In genomic region chr15:70435369-70435768, GRCh38 we compare ENCODE assay signal across 13 cellular contexts.
DNase-seq lines count a peak whose midpoint lies in the region; ATAC-seq and TF ChIP-seq lines count a peak whose summit lies in the region.
"Had no signal": no experiment of that assay in that cellular context is flagged by ENCODE, and none has a peak within 500 bp of the region (broad histone marks: within the 10 kb centered on the region; RNA-seq: fewer than 3 reads in every experiment).

No MANE protein-coding gene starts in this region.

- peak overlapping the region; percentile 32 for H2AFZ ChIP-seq in MM.1S (ENCODE audit: low read length)

- 89 to 90% methylated on average over 2 to 3 of the region's 3 CpGs for WGBS in endodermal cell (ENCODE audit: insufficient coverage in 1 of 2, insufficient read length in 1 of 2), 2 experiments

- no peak overlapping the region for H3K4me3 Mint-ChIP-seq in endodermal cell
- H3K4me3 Mint-ChIP-seq: natural killer cell treated with Interleukin-12 subunit alpha and Interleukin-12 subunit beta and Interleukin-15 and Interleukin-18, amount 100 ng/mL, for 72 hours had no signal

- in situ Hi-C loops in brain microvascular endothelial cell (cut with HindIII; ENCODE audit: low pct_ligation_motif_present, low sequenced_read_pairs), result no loop called here

- intact Hi-C loops in sciatic nerve (cut with DNase I), result no loop called here

- peak; percentile 51 for ATAC-seq in GM21381 (IDR thresholded peaks at IDR 0.05; ENCODE audit: unreplicated experiment)
- no peak for ATAC-seq in sciatic nerve
- ATAC-seq: natural killer cell treated with Interleukin-12 subunit alpha and Interleukin-12 subunit beta and Interleukin-15 and Interleukin-18, amount 100 ng/mL, for 72 hours had no signal

- H3K9me3 ChIP-seq in MM.1S (replicated peaks; ENCODE audit: insufficient read depth, low read length) (no peaks in the 10 kb centered on the region), endodermal cell (ENCODE audit: control insufficient read depth, low read length) (no peaks in the 10 kb centered on the region)

- peaks cover 25% of the 10 kb centered on the region for H3K4me1 Mint-ChIP-seq in endodermal cell

- H3K27me3 Mint-ChIP-seq in endodermal cell (ENCODE audit: insufficient read depth), result peaks cover 5% of the 10 kb centered on the region

- no peaks in the 10 kb centered on the region for H3K27me3 ChIP-seq in MM.1S (replicated peaks; ENCODE audit: insufficient read depth, low read length)
- no peaks in the 10 kb centered on the region for H3K27me3 ChIP-seq in endodermal cell (ENCODE audit: control insufficient read depth, insufficient read depth, low read length, poor library complexity, severe bottlenecking)
- peaks cover 21% of the 10 kb centered on the region for H3K27me3 ChIP-seq in brain microvascular endothelial cell (replicated peaks)

- H3K4me1 ChIP-seq in MM.1S (ENCODE audit: low read length) (peaks cover 42% of the 10 kb centered on the region), endodermal cell (ENCODE audit: control insufficient read depth, insufficient read depth, low read length) (peaks cover 4% of the 10 kb centered on the region)

- TF ChIP-seq CTCF in GM12865 (IDR thresholded peaks at IDR 0.05; ENCODE audit: insufficient read depth, low read depth, low read length, missing control alignments) (no peak), MM.1S (IDR thresholded peaks at IDR 0.05; ENCODE audit: low read length) (no peak), endodermal cell (conservative IDR thresholded peaks at IDR 0.05) (no peak), brain microvascular endothelial cell (IDR thresholded peaks at IDR 0.05; ENCODE audit: low read depth, low read length, missing control alignments) (no peak)

- peak overlapping the region; percentile 86 for H3K4me2 ChIP-seq in MM.1S (ENCODE audit: low read depth, low read length)

- H3K36me3 ChIP-seq in MM.1S (replicated peaks; ENCODE audit: insufficient read depth, low read length), result no peaks in the 10 kb centered on the region
- no peaks in the 10 kb centered on the region for H3K36me3 ChIP-seq in endodermal cell (ENCODE audit: control insufficient read depth, insufficient read depth, low read length)
- H3K36me3 ChIP-seq in brain microvascular endothelial cell (replicated peaks), result no peaks in the 10 kb centered on the region

- H3K9me3 Mint-ChIP-seq in endodermal cell, result no peaks in the 10 kb centered on the region
- H3K9me3 Mint-ChIP-seq: natural killer cell treated with Interleukin-12 subunit alpha and Interleukin-12 subunit beta and Interleukin-15 and Interleukin-18, amount 100 ng/mL, for 72 hours had no signal

- H3K27ac Mint-ChIP-seq in endodermal cell, result peak overlapping the region; percentile 53
- H3K27ac Mint-ChIP-seq: natural killer cell treated with Interleukin-12 subunit alpha and Interleukin-12 subunit beta and Interleukin-15 and Interleukin-18, amount 100 ng/mL, for 72 hours had no signal

- H3K9ac ChIP-seq in MM.1S (ENCODE audit: low read length) (peak overlapping the region; percentile 44; the same call in 1 of the 2 replicates), endodermal cell (ENCODE audit: extremely low read depth, low read length, poor library complexity, severe bottlenecking) (no peak overlapping the region)

- DNase-seq in GM12865 (ENCODE audit: low read depth), result peak; percentile 46
- peak; percentile 85 for DNase-seq in MM.1S
- DNase-seq in endodermal cell, result no peak
- DNase-seq in NCI-H345 (lab: John Stamatoyannopoulos, UW), result no peak
- no peak for DNase-seq in NCI-H526 (lab: John Stamatoyannopoulos, UW)
- no peak for DNase-seq in sciatic nerve (ENCODE audit: low spot score)
- DNase-seq in brain microvascular endothelial cell, result no peak
- DNase-seq: erythroblast; NCI-H510A; stimulated activated CD8-positive, alpha-beta memory T cell treated with anti-CD3 and anti-CD28 coated beads, Interleukin-4, amount 100 ng/mL, for 48 hours; T-helper 1 cell had no signal

- no peaks in the 10 kb centered on the region for H4K20me1 ChIP-seq in MM.1S (ENCODE audit: insufficient read depth, low read length)

- no peaks in the 10 kb centered on the region for H3K36me3 Mint-ChIP-seq in endodermal cell (ENCODE audit: low read depth)
- H3K36me3 Mint-ChIP-seq: natural killer cell treated with Interleukin-12 subunit alpha and Interleukin-12 subunit beta and Interleukin-15 and Interleukin-18, amount 100 ng/mL, for 72 hours had no signal

- H3K4me3 ChIP-seq in GM12865 (ENCODE audit: low read depth, low read length), result no peak overlapping the region
- H3K4me3 ChIP-seq in MM.1S (ENCODE audit: low read length), result peak overlapping the region; percentile 34; the same call in 1 of the 2 replicates
- H3K4me3 ChIP-seq in endodermal cell (ENCODE audit: low read length), result no peak overlapping the region
- H3K4me3 ChIP-seq in brain microvascular endothelial cell (ENCODE audit: low read depth, low read length), result no peak overlapping the region

- H3K79me2 ChIP-seq in MM.1S (ENCODE audit: low read length), result no peaks in the 10 kb centered on the region

- no peaks in the 10 kb centered on the region for H3K9me2 ChIP-seq in MM.1S (replicated peaks; ENCODE audit: insufficient read depth, low read length)

- peaks cover 37% of the 10 kb centered on the region for H3F3A ChIP-seq in MM.1S (ENCODE audit: insufficient read depth, low read length)

- H3K27ac ChIP-seq in MM.1S (ENCODE audit: low read length), result peak overlapping the region; percentile 93
- H3K27ac ChIP-seq in endodermal cell (ENCODE audit: low read depth, low read length), result no peak overlapping the region
- H3K27ac ChIP-seq in brain microvascular endothelial cell, result no peak overlapping the region

Comparison
In these comparisons a context has a peak if more than half of its experiments do, and no peak if none do; other contexts are left out.
1. DNase-seq: peak in GM12865 (single experiment) and MM.1S (single experiment); none in endodermal cell (single experiment), NCI-H345 (single experiment), NCI-H526 (0 of 2), sciatic nerve (single experiment) and brain microvascular endothelial cell (single experiment).